ENCODE assay signal across 20 cellular contexts in genomic region chr20:1430004-1430451, GRCh38. TPM values are rescaled to one million over a fixed set of nuclear protein-coding genes. Genes with fewer than 3 reads are reported as not detected.
DNase-seq lines count a peak whose midpoint lies in the region; ATAC-seq and TF ChIP-seq lines count a peak whose summit lies in the region.
"Had no signal": no experiment of that assay in that cellular context is flagged by ENCODE, and none has a peak within 500 bp of the region (broad histone marks: within the 10 kb centered on the region; RNA-seq: fewer than 3 reads in every experiment).

No MANE protein-coding gene starts in this region.

- TF ChIP-seq CTCF in PC-3 (conservative IDR thresholded peaks at IDR 0.05; ENCODE audit: low read depth, low read length): no peak
- no peak for TF ChIP-seq CTCF in fibroblast of mammary gland (conservative IDR thresholded peaks at IDR 0.05; ENCODE audit: control insufficient read depth, insufficient read depth, low read depth, low read length)
- no peak for TF ChIP-seq CTCF in osteoblast (IDR thresholded peaks at IDR 0.05; ENCODE audit: extremely low read depth, low read depth, low read length)

- DNase-seq in COLO829 (ENCODE audit: low spot score) (peak; percentile 68), PC-3 (peak; percentile 35), fibroblast of mammary gland (ENCODE audit: low read depth) (peak; percentile 97), osteoblast (ENCODE audit: insufficient read length, low spot score, missing footprints) (no peak), SW480 (ENCODE audit: low spot score) (no peak), G401 (ENCODE audit: low spot score) (no peak)
- no peak for DNase-seq in effector CD8-positive, alpha-beta T cell (lab: John Stamatoyannopoulos, UW)
- DNase-seq: activated CD4-positive, alpha-beta T cell treated with anti-CD3 and anti-CD28 coated beads, Interleukin-2, amount 10 ng/mL, durations not matched to agents 24 days and 14 days; activated naive CD4-positive, alpha-beta T cell treated with anti-CD3 and anti-CD28 coated beads for 36 hours; brain microvascular endothelial cell; NCI-H1048; NCI-H2171; NCI-H748 treated with DMSO at 0.1 percent for 48 hours; SK-N-SH; stimulated activated CD4-positive, alpha-beta T cell treated with anti-CD3 and anti-CD28 coated beads, Interleukin-15, amount 100 ng/mL, for 24 hours had no signal

- H3K36me3 ChIP-seq in PC-3 (ENCODE audit: low read depth, low read length): no peaks in the 10 kb centered on the region
- no peaks in the 10 kb centered on the region for H3K36me3 ChIP-seq in osteoblast (ENCODE audit: insufficient read depth, low read length)
- H3K36me3 ChIP-seq: brain microvascular endothelial cell had no signal

- in situ Hi-C loops in G401 (cut with HindIII; ENCODE audit: low sequenced_read_pairs): no loop called here

- no peaks in the 10 kb centered on the region for H3K9me2 ChIP-seq in PC-3 (replicated peaks; ENCODE audit: low read length)
- H3K9me2 ChIP-seq: SK-N-SH had no signal

- H3K79me2 ChIP-seq in PC-3 (ENCODE audit: low read length): no peaks in the 10 kb centered on the region
- no peaks in the 10 kb centered on the region for H3K79me2 ChIP-seq in osteoblast (ENCODE audit: insufficient read depth, low read length)

- no peak overlapping the region for H3K9ac ChIP-seq in PC-3 (ENCODE audit: low read length)
- H3K9ac ChIP-seq: SK-N-SH had no signal

- H3F3A ChIP-seq in PC-3 (ENCODE audit: low read length, unreplicated experiment): no peaks in the 10 kb centered on the region

- H2AFZ ChIP-seq in PC-3 (ENCODE audit: low read length) (no peak overlapping the region), osteoblast (ENCODE audit: low read length) (no peak overlapping the region)
- H2AFZ ChIP-seq: PC-9 had no signal

- BruUV-seq in PC-3 (replicated peaks; lab: Mats Ljungman, UMichigan): no TSS peak

- POLR2A ChIA-PET in PC-3 (lab: Charles Lee; ENCODE audit: unreplicated experiment): interaction anchor here (0.6 kb wide), 1 partner anchor 39 kb away, joined by 4 read pairs; no protein-coding TSS in a partner anchor

- CTCF ChIA-PET in PC-3 (lab: Charles Lee): interaction anchor here (0.7 kb wide), 1 partner anchor 14 kb away, joined by 3 read pairs; no protein-coding TSS in a partner anchor

- ATAC-seq in PC-3: peak; percentile 20; the same call in 1 of the 2 replicates
- ATAC-seq in HG02588 (IDR thresholded peaks at IDR 0.05; ENCODE audit: unreplicated experiment): no peak
- ATAC-seq: gastroesophageal sphincter; natural killer cell treated with Interleukin-12 subunit alpha and Interleukin-12 subunit beta and Interleukin-15 and Interleukin-18, amount 100 ng/mL, for 72 hours had no signal

- H3K9me3 ChIP-seq in PC-3 (ENCODE audit: low read length) (no peaks in the 10 kb centered on the region), osteoblast (ENCODE audit: low read depth, low read length) (no peaks in the 10 kb centered on the region)
- H3K9me3 ChIP-seq: gastroesophageal sphincter, SK-N-SH had no signal

- H4K20me1 ChIP-seq in PC-3 (ENCODE audit: low read length) (no peaks in the 10 kb centered on the region), osteoblast (ENCODE audit: insufficient read depth, low read length) (no peaks in the 10 kb centered on the region)

- intact Hi-C loops in PC-3 (cut with micrococcal nuclease): no loop called here

- no peak overlapping the region for H3K4me3 ChIP-seq in PC-3 (ENCODE audit: low read length)
- H3K4me3 ChIP-seq in fibroblast of mammary gland (ENCODE audit: control insufficient read depth, low read depth, low read length): no peak overlapping the region
- H3K4me3 ChIP-seq in osteoblast (ENCODE audit: insufficient read depth, low read length): no peak overlapping the region
- H3K4me3 ChIP-seq: gastroesophageal sphincter, lung, PC-9 had no signal

- H3K27ac ChIP-seq in PC-3 (ENCODE audit: low read length): peak overlapping the region; percentile 15
- peak overlapping the region; percentile 67 for H3K27ac ChIP-seq in osteoblast (ENCODE audit: low read depth, low read length)
- H3K27ac ChIP-seq: brain microvascular endothelial cell, gastroesophageal sphincter, PC-9 had no signal

- H3K4me2 ChIP-seq in PC-3 (ENCODE audit: low read length) (no peak overlapping the region), osteoblast (ENCODE audit: insufficient read depth, low read length) (peak overlapping the region; percentile 11)
- H3K4me2 ChIP-seq: PC-9, SK-N-SH had no signal

- H3K27me3 ChIP-seq in PC-3 (ENCODE audit: low read length) (no peaks in the 10 kb centered on the region), osteoblast (ENCODE audit: insufficient read depth, low read length) (no peaks in the 10 kb centered on the region)
- H3K27me3 ChIP-seq: brain microvascular endothelial cell had no signal

- peaks cover 24% of the 10 kb centered on the region for H3K4me1 ChIP-seq in PC-3 (ENCODE audit: insufficient read depth, low read length)
- H3K4me1 ChIP-seq in osteoblast (ENCODE audit: insufficient read depth, low read length): peaks cover 9% of the 10 kb centered on the region
- H3K4me1 ChIP-seq: gastroesophageal sphincter had no signal

RNA-seq across cellular contexts. Expression of gene NSFL1C, which starts 36.6 kb away (rescaled TPM):
- total RNA-seq in PC-3 (2014; rRNA removed) (170 and 217 TPM in 2 replicates), osteoblast (23.0 and 30.0 TPM in 2 replicates)
- 89.2 and 123 TPM in 2 replicates for total RNA-seq in G401 (2014; rRNA removed; shearing (Covaris generic))

RNA-seq across cellular contexts. Expression of gene FKBP1A, which starts 37.2 kb away (rescaled TPM):
- total RNA-seq in PC-3 (2014; rRNA removed): 178 and 198 TPM in 2 replicates
- 150 and 154 TPM in 2 replicates for total RNA-seq in osteoblast
- total RNA-seq in G401 (2014; rRNA removed; shearing (Covaris generic)): 158 and 170 TPM in 2 replicates

Comparison
In these comparisons a context has a peak if more than half of its experiments do, and no peak if none do; other contexts are left out.
1. DNase-seq: peak in COLO829 (single experiment), PC-3 (single experiment) and fibroblast of mammary gland (single experiment); none in osteoblast (single experiment), SW480 (single experiment), G401 (single experiment) and effector CD8-positive, alpha-beta T cell (single experiment).